In genomic region chr3:124520970-124521369, GRCh38 we compare ENCODE assay signal across 1 cellular context.
A peak's percentile ranks its signal among the peaks of the same experiment; 100 is the strongest.
TF ChIP-seq lines count a peak whose summit lies in the region.

No MANE protein-coding gene starts in this region.

TF ChIP-seq in HepG2, 621 proteins besides CTCF, POLR2A, EP300 and RAD21 (continued from another document and continues in another):
- TF ChIP-seq ZGPAT (CRISPR knock-in tag; IDR thresholded peaks at IDR 0.05) (peak; percentile 52; the same call in 1 of the 2 replicates), SATB2 (CRISPR knock-in tag; IDR thresholded peaks at IDR 0.05) (no peak), PHF8 (CRISPR knock-in tag; IDR thresholded peaks at IDR 0.05) (no peak), ZNF607 (CRISPR knock-in tag; IDR thresholded peaks at IDR 0.05; ENCODE audit: borderline replicate concordance) (no peak), ZNF891 (CRISPR knock-in tag; IDR thresholded peaks at IDR 0.05) (no peak), KDM5A (IDR thresholded peaks at IDR 0.05; ENCODE audit: borderline replicate concordance, low read length) (no peak), SRSF9 (IDR thresholded peaks at IDR 0.05; ENCODE audit: borderline replicate concordance, insufficient read depth, low read depth, low read length, poor library complexity, severe bottlenecking) (no peak), SOX13 (IDR thresholded peaks at IDR 0.05) (no peak), SOX13 (CRISPR knock-in tag; conservative IDR thresholded peaks at IDR 0.05 in 1 of 2, IDR thresholded peaks at IDR 0.05 in 1 of 2) (peak in 1 of 2 experiments; percentile 25; a peak in 1 of 4 replicates), MTA1 (CRISPR knock-in tag; IDR thresholded peaks at IDR 0.05; ENCODE audit: borderline replicate concordance) (no peak), ZNF761 (CRISPR knock-in tag; conservative IDR thresholded peaks at IDR 0.05) (no peak), HMGXB4 (CRISPR knock-in tag; IDR thresholded peaks at IDR 0.05; ENCODE audit: borderline replicate concordance in 1 of 2, low read depth in 1 of 2) (0 out of 4 replicates have a peak, but pooled peaks of 1 of the 2 experiments have one; percentile 27), POLR2AphosphoS2 (IDR thresholded peaks at IDR 0.05; ENCODE audit: low read depth, low read length) (no peak), ZNF720 (CRISPR knock-in tag; IDR thresholded peaks at IDR 0.05) (no peak), ZNF629 (CRISPR knock-in tag; conservative IDR thresholded peaks at IDR 0.05) (no peak), XBP1 (CRISPR knock-in tag; IDR thresholded peaks at IDR 0.05) (no peak), ZNF326 (CRISPR knock-in tag; IDR thresholded peaks at IDR 0.05; ENCODE audit: borderline replicate concordance) (no peak), ZFP1 (CRISPR knock-in tag; IDR thresholded peaks at IDR 0.05) (no peak), ZNF782 (CRISPR knock-in tag; IDR thresholded peaks at IDR 0.05; ENCODE audit: borderline replicate concordance) (no peak), MIER2 (CRISPR knock-in tag; IDR thresholded peaks at IDR 0.05) (no peak), ZXDC (CRISPR knock-in tag; IDR thresholded peaks at IDR 0.05) (no peak), NPAS2 (CRISPR knock-in tag; IDR thresholded peaks at IDR 0.05; ENCODE audit: borderline replicate concordance) (no peak), ZMAT3 (CRISPR knock-in tag; conservative IDR thresholded peaks at IDR 0.05) (no peak), ZNF430 (CRISPR knock-in tag; IDR thresholded peaks at IDR 0.05) (no peak), NR3C1 (CRISPR knock-in tag; IDR thresholded peaks at IDR 0.05) (no peak), ZBTB42 (CRISPR knock-in tag; IDR thresholded peaks at IDR 0.05) (no peak), ATAD3A (CRISPR knock-in tag; IDR thresholded peaks at IDR 0.05) (no peak), SSRP1 (CRISPR knock-in tag; IDR thresholded peaks at IDR 0.05) (no peak), MATR3 (CRISPR knock-in tag; IDR thresholded peaks at IDR 0.05) (no peak), ZNF790 (CRISPR knock-in tag; IDR thresholded peaks at IDR 0.05; ENCODE audit: borderline replicate concordance) (no peak), ZSCAN22 (CRISPR knock-in tag; IDR thresholded peaks at IDR 0.05) (no peak), MLLT10 (CRISPR knock-in tag; IDR thresholded peaks at IDR 0.05) (no peak), CHD2 (IDR thresholded peaks at IDR 0.05; ENCODE audit: low read depth, low read length) (no peak), PCBP1 (IDR thresholded peaks at IDR 0.05; ENCODE audit: borderline replicate concordance, low read depth, low read length) (no peak), SP2 (CRISPR knock-in tag; IDR thresholded peaks at IDR 0.05) (no peak), FOSL2 (CRISPR knock-in tag; IDR thresholded peaks at IDR 0.05) (peak; percentile 51), ZNF205 (CRISPR knock-in tag; IDR thresholded peaks at IDR 0.05) (no peak)
- TF ChIP-seq, protein P1, sequence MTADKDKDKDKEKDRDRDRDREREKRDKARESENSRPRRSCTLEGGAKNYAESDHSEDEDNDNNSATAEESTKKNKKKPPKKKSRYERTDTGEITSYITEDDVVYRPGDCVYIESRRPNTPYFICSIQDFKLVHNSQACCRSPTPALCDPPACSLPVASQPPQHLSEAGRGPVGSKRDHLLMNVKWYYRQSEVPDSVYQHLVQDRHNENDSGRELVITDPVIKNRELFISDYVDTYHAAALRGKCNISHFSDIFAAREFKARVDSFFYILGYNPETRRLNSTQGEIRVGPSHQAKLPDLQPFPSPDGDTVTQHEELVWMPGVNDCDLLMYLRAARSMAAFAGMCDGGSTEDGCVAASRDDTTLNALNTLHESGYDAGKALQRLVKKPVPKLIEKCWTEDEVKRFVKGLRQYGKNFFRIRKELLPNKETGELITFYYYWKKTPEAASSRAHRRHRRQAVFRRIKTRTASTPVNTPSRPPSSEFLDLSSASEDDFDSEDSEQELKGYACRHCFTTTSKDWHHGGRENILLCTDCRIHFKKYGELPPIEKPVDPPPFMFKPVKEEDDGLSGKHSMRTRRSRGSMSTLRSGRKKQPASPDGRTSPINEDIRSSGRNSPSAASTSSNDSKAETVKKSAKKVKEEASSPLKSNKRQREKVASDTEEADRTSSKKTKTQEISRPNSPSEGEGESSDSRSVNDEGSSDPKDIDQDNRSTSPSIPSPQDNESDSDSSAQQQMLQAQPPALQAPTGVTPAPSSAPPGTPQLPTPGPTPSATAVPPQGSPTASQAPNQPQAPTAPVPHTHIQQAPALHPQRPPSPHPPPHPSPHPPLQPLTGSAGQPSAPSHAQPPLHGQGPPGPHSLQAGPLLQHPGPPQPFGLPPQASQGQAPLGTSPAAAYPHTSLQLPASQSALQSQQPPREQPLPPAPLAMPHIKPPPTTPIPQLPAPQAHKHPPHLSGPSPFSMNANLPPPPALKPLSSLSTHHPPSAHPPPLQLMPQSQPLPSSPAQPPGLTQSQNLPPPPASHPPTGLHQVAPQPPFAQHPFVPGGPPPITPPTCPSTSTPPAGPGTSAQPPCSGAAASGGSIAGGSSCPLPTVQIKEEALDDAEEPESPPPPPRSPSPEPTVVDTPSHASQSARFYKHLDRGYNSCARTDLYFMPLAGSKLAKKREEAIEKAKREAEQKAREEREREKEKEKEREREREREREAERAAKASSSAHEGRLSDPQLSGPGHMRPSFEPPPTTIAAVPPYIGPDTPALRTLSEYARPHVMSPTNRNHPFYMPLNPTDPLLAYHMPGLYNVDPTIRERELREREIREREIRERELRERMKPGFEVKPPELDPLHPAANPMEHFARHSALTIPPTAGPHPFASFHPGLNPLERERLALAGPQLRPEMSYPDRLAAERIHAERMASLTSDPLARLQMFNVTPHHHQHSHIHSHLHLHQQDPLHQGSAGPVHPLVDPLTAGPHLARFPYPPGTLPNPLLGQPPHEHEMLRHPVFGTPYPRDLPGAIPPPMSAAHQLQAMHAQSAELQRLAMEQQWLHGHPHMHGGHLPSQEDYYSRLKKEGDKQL (CRISPR knock-in tag; IDR thresholded peaks at IDR 0.05; ENCODE audit: low read depth), result peak; percentile 30; the same call in 1 of the 2 replicates
- TF ChIP-seq, protein P2, sequence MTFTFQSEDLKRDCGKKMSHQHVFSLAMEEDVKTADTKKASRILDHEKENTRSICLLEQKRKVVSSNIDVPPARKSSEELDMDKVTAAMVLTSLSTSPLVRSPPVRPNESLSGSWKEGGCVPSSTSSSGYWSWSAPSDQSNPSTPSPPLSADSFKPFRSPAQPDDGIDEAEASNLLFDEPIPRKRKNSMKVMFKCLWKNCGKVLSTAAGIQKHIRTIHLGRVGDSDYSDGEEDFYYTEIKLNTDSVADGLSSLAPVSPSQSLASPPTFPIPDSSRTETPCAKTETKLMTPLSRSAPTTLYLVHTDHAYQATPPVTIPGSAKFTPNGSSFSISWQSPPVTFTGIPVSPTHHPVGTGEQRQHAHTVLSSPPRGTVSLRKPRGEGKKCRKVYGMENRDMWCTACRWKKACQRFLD (CRISPR knock-in tag; IDR thresholded peaks at IDR 0.05; ENCODE audit: borderline replicate concordance), result no peak
- TF ChIP-seq, protein P3, sequence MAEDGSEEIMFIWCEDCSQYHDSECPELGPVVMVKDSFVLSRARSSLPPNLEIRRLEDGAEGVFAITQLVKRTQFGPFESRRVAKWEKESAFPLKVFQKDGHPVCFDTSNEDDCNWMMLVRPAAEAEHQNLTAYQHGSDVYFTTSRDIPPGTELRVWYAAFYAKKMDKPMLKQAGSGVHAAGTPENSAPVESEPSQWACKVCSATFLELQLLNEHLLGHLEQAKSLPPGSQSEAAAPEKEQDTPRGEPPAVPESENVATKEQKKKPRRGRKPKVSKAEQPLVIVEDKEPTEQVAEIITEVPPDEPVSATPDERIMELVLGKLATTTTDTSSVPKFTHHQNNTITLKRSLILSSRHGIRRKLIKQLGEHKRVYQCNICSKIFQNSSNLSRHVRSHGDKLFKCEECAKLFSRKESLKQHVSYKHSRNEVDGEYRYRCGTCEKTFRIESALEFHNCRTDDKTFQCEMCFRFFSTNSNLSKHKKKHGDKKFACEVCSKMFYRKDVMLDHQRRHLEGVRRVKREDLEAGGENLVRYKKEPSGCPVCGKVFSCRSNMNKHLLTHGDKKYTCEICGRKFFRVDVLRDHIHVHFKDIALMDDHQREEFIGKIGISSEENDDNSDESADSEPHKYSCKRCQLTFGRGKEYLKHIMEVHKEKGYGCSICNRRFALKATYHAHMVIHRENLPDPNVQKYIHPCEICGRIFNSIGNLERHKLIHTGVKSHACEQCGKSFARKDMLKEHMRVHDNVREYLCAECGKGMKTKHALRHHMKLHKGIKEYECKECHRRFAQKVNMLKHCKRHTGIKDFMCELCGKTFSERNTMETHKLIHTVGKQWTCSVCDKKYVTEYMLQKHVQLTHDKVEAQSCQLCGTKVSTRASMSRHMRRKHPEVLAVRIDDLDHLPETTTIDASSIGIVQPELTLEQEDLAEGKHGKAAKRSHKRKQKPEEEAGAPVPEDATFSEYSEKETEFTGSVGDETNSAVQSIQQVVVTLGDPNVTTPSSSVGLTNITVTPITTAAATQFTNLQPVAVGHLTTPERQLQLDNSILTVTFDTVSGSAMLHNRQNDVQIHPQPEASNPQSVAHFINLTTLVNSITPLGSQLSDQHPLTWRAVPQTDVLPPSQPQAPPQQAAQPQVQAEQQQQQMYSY (CRISPR knock-in tag; IDR thresholded peaks at IDR 0.05), result no peak
- TF ChIP-seq, protein P4, sequence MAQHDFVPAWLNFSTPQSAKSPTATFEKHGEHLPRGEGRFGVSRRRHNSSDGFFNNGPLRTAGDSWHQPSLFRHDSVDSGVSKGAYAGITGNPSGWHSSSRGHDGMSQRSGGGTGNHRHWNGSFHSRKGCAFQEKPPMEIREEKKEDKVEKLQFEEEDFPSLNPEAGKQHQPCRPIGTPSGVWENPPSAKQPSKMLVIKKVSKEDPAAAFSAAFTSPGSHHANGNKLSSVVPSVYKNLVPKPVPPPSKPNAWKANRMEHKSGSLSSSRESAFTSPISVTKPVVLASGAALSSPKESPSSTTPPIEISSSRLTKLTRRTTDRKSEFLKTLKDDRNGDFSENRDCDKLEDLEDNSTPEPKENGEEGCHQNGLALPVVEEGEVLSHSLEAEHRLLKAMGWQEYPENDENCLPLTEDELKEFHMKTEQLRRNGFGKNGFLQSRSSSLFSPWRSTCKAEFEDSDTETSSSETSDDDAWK (CRISPR knock-in tag; IDR thresholded peaks at IDR 0.05), result no peak
- TF ChIP-seq, protein P5, sequence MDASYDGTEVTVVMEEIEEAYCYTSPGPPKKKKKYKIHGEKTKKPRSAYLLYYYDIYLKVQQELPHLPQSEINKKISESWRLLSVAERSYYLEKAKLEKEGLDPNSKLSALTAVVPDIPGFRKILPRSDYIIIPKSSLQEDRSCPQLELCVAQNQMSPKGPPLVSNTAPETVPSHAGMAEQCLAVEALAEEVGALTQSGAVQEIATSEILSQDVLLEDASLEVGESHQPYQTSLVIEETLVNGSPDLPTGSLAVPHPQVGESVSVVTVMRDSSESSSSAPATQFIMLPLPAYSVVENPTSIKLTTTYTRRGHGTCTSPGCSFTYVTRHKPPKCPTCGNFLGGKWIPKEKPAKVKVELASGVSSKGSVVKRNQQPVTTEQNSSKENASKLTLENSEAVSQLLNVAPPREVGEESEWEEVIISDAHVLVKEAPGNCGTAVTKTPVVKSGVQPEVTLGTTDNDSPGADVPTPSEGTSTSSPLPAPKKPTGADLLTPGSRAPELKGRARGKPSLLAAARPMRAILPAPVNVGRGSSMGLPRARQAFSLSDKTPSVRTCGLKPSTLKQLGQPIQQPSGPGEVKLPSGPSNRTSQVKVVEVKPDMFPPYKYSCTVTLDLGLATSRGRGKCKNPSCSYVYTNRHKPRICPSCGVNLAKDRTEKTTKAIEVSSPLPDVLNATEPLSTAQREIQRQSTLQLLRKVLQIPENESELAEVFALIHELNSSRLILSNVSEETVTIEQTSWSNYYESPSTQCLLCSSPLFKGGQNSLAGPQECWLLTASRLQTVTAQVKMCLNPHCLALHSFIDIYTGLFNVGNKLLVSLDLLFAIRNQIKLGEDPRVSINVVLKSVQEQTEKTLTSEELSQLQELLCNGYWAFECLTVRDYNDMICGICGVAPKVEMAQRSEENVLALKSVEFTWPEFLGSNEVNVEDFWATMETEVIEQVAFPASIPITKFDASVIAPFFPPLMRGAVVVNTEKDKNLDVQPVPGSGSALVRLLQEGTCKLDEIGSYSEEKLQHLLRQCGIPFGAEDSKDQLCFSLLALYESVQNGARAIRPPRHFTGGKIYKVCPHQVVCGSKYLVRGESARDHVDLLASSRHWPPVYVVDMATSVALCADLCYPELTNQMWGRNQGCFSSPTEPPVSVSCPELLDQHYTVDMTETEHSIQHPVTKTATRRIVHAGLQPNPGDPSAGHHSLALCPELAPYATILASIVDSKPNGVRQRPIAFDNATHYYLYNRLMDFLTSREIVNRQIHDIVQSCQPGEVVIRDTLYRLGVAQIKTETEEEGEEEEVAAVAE (CRISPR knock-in tag; IDR thresholded peaks at IDR 0.05; ENCODE audit: borderline replicate concordance), result no peak
